Comparison of ENCODE assay signal across 11 cellular contexts in genomic region chr19:14015454-14016035, GRCh38. TPM values are rescaled to one million over a fixed set of nuclear protein-coding genes. Genes with fewer than 3 reads are reported as not detected.
A peak's percentile ranks its signal among the peaks of the same experiment; 100 is the strongest.
DNase-seq lines count a peak whose midpoint lies in the region; ATAC-seq and TF ChIP-seq lines count a peak whose summit lies in the region.
"Had no signal": no experiment of that assay in that cellular context is flagged by ENCODE, and none has a peak within 500 bp of the region (broad histone marks: within the 10 kb centered on the region; RNA-seq: fewer than 3 reads in every experiment).

No MANE protein-coding gene starts in this region.

- CTCF ChIA-PET in activated CD4-positive, alpha-beta memory T cell treated with anti-CD3 and anti-CD28 coated beads, Interleukin-2, amount 10 ng/mL, durations not matched to agents 7 days and 5 days (lab: Charles Lee), result no interaction called here

- ATAC-seq in HG02642 (IDR thresholded peaks at IDR 0.05; ENCODE audit: poor library complexity, unreplicated experiment), result peak; percentile 86
- ATAC-seq in stimulated activated memory B cell treated with anti-CD40 and anti-IgM and Interleukin-4, amounts not matched to agents 10 μg/mL and 1 μg/mL and 100 μg/mL, for 72 hours, result peak; percentile 94
- ATAC-seq: T-cell had no signal

- H3K4me3 Mint-ChIP-seq in stimulated activated memory B cell treated with anti-CD40 and anti-IgM and Interleukin-4, amounts not matched to agents 10 μg/mL and 1 μg/mL and 100 μg/mL, for 72 hours, result peak overlapping the region; percentile 41
- no peak overlapping the region for H3K4me3 Mint-ChIP-seq in activated CD4-positive, alpha-beta memory T cell treated with anti-CD3 and anti-CD28 coated beads, Interleukin-2, amount 10 ng/mL, durations not matched to agents 7 days and 5 days
- H3K4me3 Mint-ChIP-seq: activated naive CD8-positive, alpha-beta T cell treated with anti-CD3 and anti-CD28 coated beads, Interleukin-2, amount 10 ng/mL, durations not matched to agents 7 days and 5 days; T-cell had no signal

- no peaks in the 10 kb centered on the region for H3K36me3 Mint-ChIP-seq in stimulated activated memory B cell treated with anti-CD40 and anti-IgM and Interleukin-4, amounts not matched to agents 10 μg/mL and 1 μg/mL and 100 μg/mL, for 72 hours
- no peaks in the 10 kb centered on the region for H3K36me3 Mint-ChIP-seq in activated CD4-positive, alpha-beta memory T cell treated with anti-CD3 and anti-CD28 coated beads, Interleukin-2, amount 10 ng/mL, durations not matched to agents 7 days and 5 days (ENCODE audit: low read depth)
- H3K36me3 Mint-ChIP-seq: activated naive CD8-positive, alpha-beta T cell treated with anti-CD3 and anti-CD28 coated beads, Interleukin-2, amount 10 ng/mL, durations not matched to agents 7 days and 5 days; T-cell had no signal

- no peaks in the 10 kb centered on the region for H3K27me3 ChIP-seq in uterus

- no peaks in the 10 kb centered on the region for H3K36me3 ChIP-seq in uterus

- H3K27me3 Mint-ChIP-seq in stimulated activated memory B cell treated with anti-CD40 and anti-IgM and Interleukin-4, amounts not matched to agents 10 μg/mL and 1 μg/mL and 100 μg/mL, for 72 hours, result no peaks in the 10 kb centered on the region
- no peaks in the 10 kb centered on the region for H3K27me3 Mint-ChIP-seq in activated CD4-positive, alpha-beta memory T cell treated with anti-CD3 and anti-CD28 coated beads, Interleukin-2, amount 10 ng/mL, durations not matched to agents 7 days and 5 days
- H3K27me3 Mint-ChIP-seq: activated naive CD8-positive, alpha-beta T cell treated with anti-CD3 and anti-CD28 coated beads, Interleukin-2, amount 10 ng/mL, durations not matched to agents 7 days and 5 days; T-cell had no signal

- no peak overlapping the region for H3K27ac ChIP-seq in uterus

- no peak for TF ChIP-seq CTCF in uterus (IDR thresholded peaks at IDR 0.05)

- H3K27ac Mint-ChIP-seq in stimulated activated memory B cell treated with anti-CD40 and anti-IgM and Interleukin-4, amounts not matched to agents 10 μg/mL and 1 μg/mL and 100 μg/mL, for 72 hours, result peak overlapping the region; percentile 81
- H3K27ac Mint-ChIP-seq in activated CD4-positive, alpha-beta memory T cell treated with anti-CD3 and anti-CD28 coated beads, Interleukin-2, amount 10 ng/mL, durations not matched to agents 7 days and 5 days, result no peak overlapping the region
- H3K27ac Mint-ChIP-seq: activated naive CD8-positive, alpha-beta T cell treated with anti-CD3 and anti-CD28 coated beads, Interleukin-2, amount 10 ng/mL, durations not matched to agents 7 days and 5 days; T-cell had no signal

- POLR2A ChIA-PET in activated CD4-positive, alpha-beta memory T cell treated with anti-CD3 and anti-CD28 coated beads, Interleukin-2, amount 10 ng/mL, durations not matched to agents 7 days and 5 days (lab: Charles Lee), result interaction anchor here (0.6 to 1.0 kb wide), 3 partner anchors 8 to 18 kb away, joined by 3 to 4 read pairs (median 3); partner anchors contain the start of gene RFX1

- H3K4me1 Mint-ChIP-seq in stimulated activated memory B cell treated with anti-CD40 and anti-IgM and Interleukin-4, amounts not matched to agents 10 μg/mL and 1 μg/mL and 100 μg/mL, for 72 hours, result peaks cover 49% of the 10 kb centered on the region
- H3K4me1 Mint-ChIP-seq in activated CD4-positive, alpha-beta memory T cell treated with anti-CD3 and anti-CD28 coated beads, Interleukin-2, amount 10 ng/mL, durations not matched to agents 7 days and 5 days, result peaks cover 7% of the 10 kb centered on the region

- TF ChIP-seq POLR2A in GM19099 (IDR thresholded peaks at IDR 0.05; ENCODE audit: extremely low read depth, insufficient read length, low read depth) (peak; percentile 21), uterus (IDR thresholded peaks at IDR 0.05) (no peak)

- peak; percentile 64 for DNase-seq in NCI-H526 treated with DMSO at 0.1 percent for 48 hours (lab: John Stamatoyannopoulos, UW)
- no peak for DNase-seq in uterus
- no peak for DNase-seq in activated CD4-positive, alpha-beta memory T cell treated with anti-CD3 and anti-CD28 coated beads, Interleukin-2, amount 10 ng/mL, durations not matched to agents 7 days and 5 days
- DNase-seq in dedifferentiated amniotic fluid mesenchymal stem cell (ENCODE audit: extremely low spot score), result no peak
- DNase-seq: activated naive CD8-positive, alpha-beta T cell treated with anti-CD3 and anti-CD28 coated beads, Interleukin-2, amount 10 ng/mL, durations not matched to agents 7 days and 5 days; stimulated activated CD4-positive, alpha-beta T cell treated with anti-CD3 and anti-CD28 coated beads, Interleukin-2, amount 100 ng/mL, for 48 hours; T-cell had no signal

- H3K4me1 ChIP-seq in uterus, result no peaks in the 10 kb centered on the region

- no peaks in the 10 kb centered on the region for H3K9me3 ChIP-seq in uterus

- H3K4me3 ChIP-seq in uterus, result no peak overlapping the region

- no peaks in the 10 kb centered on the region for H3K9me3 Mint-ChIP-seq in stimulated activated memory B cell treated with anti-CD40 and anti-IgM and Interleukin-4, amounts not matched to agents 10 μg/mL and 1 μg/mL and 100 μg/mL, for 72 hours
- no peaks in the 10 kb centered on the region for H3K9me3 Mint-ChIP-seq in activated CD4-positive, alpha-beta memory T cell treated with anti-CD3 and anti-CD28 coated beads, Interleukin-2, amount 10 ng/mL, durations not matched to agents 7 days and 5 days
- H3K9me3 Mint-ChIP-seq: activated naive CD8-positive, alpha-beta T cell treated with anti-CD3 and anti-CD28 coated beads, Interleukin-2, amount 10 ng/mL, durations not matched to agents 7 days and 5 days; T-cell had no signal

- intact Hi-C loops in uterus (cut with DNase I; ENCODE audit: low total_unique reads), result no loop called here

RNA-seq across cellular contexts. Expression of gene RFX1, which starts 9.4 kb away (rescaled TPM):
- total RNA-seq in uterus, result 10 to 100 TPM in 1 of 4 donors, 1 to 10 TPM in 2, under 1 TPM in 1; 0.26 to 14.1 (median 4.1) TPM
- total RNA-seq in activated CD4-positive, alpha-beta memory T cell treated with anti-CD3 and anti-CD28 coated beads, Interleukin-2, amount 10 ng/mL, durations not matched to agents 7 days and 5 days, result 10 to 100 TPM; 16.8 to 18.6 TPM

RNA-seq across cellular contexts. Expression of gene RLN3, which starts 12.4 kb away (rescaled TPM):
- total RNA-seq in uterus, result not detected
- not detected for total RNA-seq in activated CD4-positive, alpha-beta memory T cell treated with anti-CD3 and anti-CD28 coated beads, Interleukin-2, amount 10 ng/mL, durations not matched to agents 7 days and 5 days
- total RNA-seq: activated naive CD8-positive, alpha-beta T cell treated with anti-CD3 and anti-CD28 coated beads, Interleukin-2, amount 10 ng/mL, durations not matched to agents 7 days and 5 days; mesenteric fat pad; T-cell had no signal

RNA-seq across cellular contexts. Expression of gene IL27RA, which starts 16.0 kb away (rescaled TPM):
- 1 to 10 TPM; 1.0 to 10.0 (median 3.7) TPM for total RNA-seq in uterus
- total RNA-seq in activated CD4-positive, alpha-beta memory T cell treated with anti-CD3 and anti-CD28 coated beads, Interleukin-2, amount 10 ng/mL, durations not matched to agents 7 days and 5 days, result 10 to 100 TPM; 55.5 to 58.1 TPM

RNA-seq across cellular contexts. Expression of gene PALM3, which starts 46.3 kb away (rescaled TPM):
- total RNA-seq in uterus, result 1 to 10 TPM in 1 of 4 donors, under 1 TPM in 1, not detected in 2; 0.55 to 4.3 TPM
- total RNA-seq in activated CD4-positive, alpha-beta memory T cell treated with anti-CD3 and anti-CD28 coated beads, Interleukin-2, amount 10 ng/mL, durations not matched to agents 7 days and 5 days, result not detected
- total RNA-seq: activated naive CD8-positive, alpha-beta T cell treated with anti-CD3 and anti-CD28 coated beads, Interleukin-2, amount 10 ng/mL, durations not matched to agents 7 days and 5 days; mesenteric fat pad had no signal

RNA-seq across cellular contexts. Expression of gene MISP3, which starts 57.0 kb away (rescaled TPM):
- 10 to 100 TPM in 1 of 4 donors, 1 to 10 TPM in 1, under 1 TPM in 1, not detected in 1; 0.55 to 23.8 (median 2.0) TPM for total RNA-seq in uterus
- total RNA-seq in activated CD4-positive, alpha-beta memory T cell treated with anti-CD3 and anti-CD28 coated beads, Interleukin-2, amount 10 ng/mL, durations not matched to agents 7 days and 5 days, result 1 to 10 TPM; 3.2 to 3.5 TPM

Comparison
In these comparisons a context has a peak if more than half of its experiments do, and no peak if none do; other contexts are left out.
1. RNA of gene IL27RA, which starts 16.0 kb away (total RNA-seq): 55.5 to 58.1 TPM in activated CD4-positive, alpha-beta memory T cell treated with anti-CD3 and anti-CD28 coated beads, Interleukin-2, amount 10 ng/mL, durations not matched to agents 7 days and 5 days; 1.0 to 10.0 TPM in uterus; every median in the first group is over 4 times any median in the second.